Comparison of ENCODE assay signal across 17 cellular contexts in the genomic region with DNA sequence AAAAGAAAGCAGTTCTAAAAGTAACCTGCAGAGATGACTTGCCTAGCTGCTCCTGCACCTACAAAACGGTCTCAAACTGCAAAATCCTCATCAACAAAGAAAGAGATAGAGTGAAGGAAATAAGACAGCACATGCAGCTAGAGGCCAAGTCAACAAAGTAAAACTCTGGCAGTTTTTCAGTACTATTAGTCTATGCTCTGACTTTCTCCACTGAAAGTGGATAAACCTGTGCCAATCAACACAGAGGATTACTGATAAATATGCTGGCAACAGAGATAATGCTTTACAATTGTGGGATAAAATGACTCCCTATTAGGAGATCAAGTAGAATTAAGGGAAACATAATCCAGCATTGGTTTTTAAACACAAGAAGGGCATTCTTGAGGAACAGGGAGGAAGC. TPM values are rescaled to one million over a fixed set of nuclear protein-coding genes. Genes with fewer than 3 reads are reported as not detected.
DNase-seq lines count a peak whose midpoint lies in the region; ATAC-seq and TF ChIP-seq lines count a peak whose summit lies in the region.
"Had no signal": no experiment of that assay in that cellular context is flagged by ENCODE, and none has a peak within 500 bp of the region (broad histone marks: within the 10 kb centered on the region; RNA-seq: fewer than 3 reads in every experiment).

No MANE protein-coding gene starts in this region.

- peak overlapping the region in 33 of 59 donors; percentile 3 to 69 (median 35) for H3K27ac ChIP-seq in dorsolateral prefrontal cortex
- H3K27ac ChIP-seq: A549, C4-2B, GM23248 had no signal

- peaks cover 0 to 1% of the 10 kb centered on the region in 2 donors for H3K9me3 Mint-ChIP-seq in activated T-cell treated with anti-CD3 and anti-CD28 coated beads, Interleukin-2, amount 50 U/mL, for 72 hours
- H3K9me3 Mint-ChIP-seq: CD4-positive, alpha-beta memory T cell; H9; HFFc6 had no signal

- no peaks in the 10 kb centered on the region for H3K36me3 Mint-ChIP-seq in activated T-cell treated with anti-CD3 and anti-CD28 coated beads, Interleukin-2, amount 50 U/mL, for 72 hours (ENCODE audit: insufficient read depth in 2 of 2)
- H3K36me3 Mint-ChIP-seq: CD4-positive, alpha-beta memory T cell had no signal

- no peak overlapping the region for H3K4me2 ChIP-seq in Loucy (ENCODE audit: low read depth, low read length, poor library complexity, severe bottlenecking)
- H3K4me2 ChIP-seq: A549 had no signal

- H3K4me3 ChIP-seq in Loucy (ENCODE audit: low read length, poor library complexity, severe bottlenecking) (no peak overlapping the region), dorsolateral prefrontal cortex (no peak overlapping the region)
- H3K4me3 ChIP-seq: A549, GM23248 had no signal

- H3K9me3 ChIP-seq in Loucy (ENCODE audit: insufficient read depth, low read depth, low read length), result no peaks in the 10 kb centered on the region
- H3K9me3 ChIP-seq: BE2C had no signal

- H3K4me3 Mint-ChIP-seq in activated T-cell treated with anti-CD3 and anti-CD28 coated beads, Interleukin-2, amount 50 U/mL, for 72 hours, result no peak overlapping the region
- H3K4me3 Mint-ChIP-seq: CD4-positive, alpha-beta memory T cell; H9; HFFc6 had no signal

- TF ChIP-seq CTCF in Loucy (conservative IDR thresholded peaks at IDR 0.05; ENCODE audit: low read length), result no peak
- TF ChIP-seq CTCF in dorsolateral prefrontal cortex (IDR thresholded peaks at IDR 0.05 in 54 of 56, conservative IDR thresholded peaks at IDR 0.05 in 2 of 56; ENCODE audit: low read depth in 1 of 56, partially characterized antibody in 56 of 56), result no peak

- H3K27ac Mint-ChIP-seq in activated T-cell treated with anti-CD3 and anti-CD28 coated beads, Interleukin-2, amount 50 U/mL, for 72 hours, result no peak overlapping the region
- H3K27ac Mint-ChIP-seq: CD4-positive, alpha-beta memory T cell; HFFc6 had no signal

- H3F3A ChIP-seq in Loucy (ENCODE audit: low read depth), result no peaks in the 10 kb centered on the region

- H4K20me1 ChIP-seq in Loucy (ENCODE audit: insufficient read depth, low read length, poor library complexity, severe bottlenecking), result no peaks in the 10 kb centered on the region

- H3K79me2 ChIP-seq in Loucy (ENCODE audit: insufficient read depth, low read length), result no peaks in the 10 kb centered on the region

- H3K36me3 ChIP-seq in Loucy (ENCODE audit: insufficient read depth, low read length), result no peaks in the 10 kb centered on the region
- H3K36me3 ChIP-seq: BE2C had no signal

- no peaks in the 10 kb centered on the region for H3K4me1 ChIP-seq in Loucy (ENCODE audit: insufficient read depth, low read length, poor library complexity, severe bottlenecking)
- H3K4me1 ChIP-seq: A549, BE2C had no signal

- H2AFZ ChIP-seq in Loucy (ENCODE audit: low read length), result peak overlapping the region; percentile 68; the same call in 1 of the 2 replicates
- H2AFZ ChIP-seq: GM23248 had no signal

- DNase-seq in NCI-H82 treated with DMSO at 0.1 percent for 48 hours (lab: John Stamatoyannopoulos, UW; ENCODE audit: unreplicated experiment) (peak; percentile 76), dorsolateral prefrontal cortex (no peak)
- DNase-seq in activated T-cell treated with anti-CD3 and anti-CD28 coated beads, Interleukin-2, amount 50 U/mL, for 72 hours, result no peak
- DNase-seq: BE2C; CD4-positive, alpha-beta memory T cell; COR-L47; DMS53; GF-D8; GM23248; H9; HFFc6 had no signal

- no peaks in the 10 kb centered on the region for H3K9me2 ChIP-seq in Loucy (replicated peaks; ENCODE audit: low read depth, low read length)

- no peak overlapping the region for H3K9ac ChIP-seq in Loucy (ENCODE audit: low read depth, low read length, poor library complexity, severe bottlenecking)
- H3K9ac ChIP-seq: GM23248 had no signal

- no peaks in the 10 kb centered on the region for H3K4me1 Mint-ChIP-seq in activated T-cell treated with anti-CD3 and anti-CD28 coated beads, Interleukin-2, amount 50 U/mL, for 72 hours (ENCODE audit: low read depth)

- H3K27me3 Mint-ChIP-seq in activated T-cell treated with anti-CD3 and anti-CD28 coated beads, Interleukin-2, amount 50 U/mL, for 72 hours (ENCODE audit: low read depth), result no peaks in the 10 kb centered on the region

- intact Hi-C loops in dorsolateral prefrontal cortex (cut with DNase I), result no loop called here

- no peak for ATAC-seq in GM21619 (IDR thresholded peaks at IDR 0.05; ENCODE audit: unreplicated experiment)
- ATAC-seq in HG02870 (IDR thresholded peaks at IDR 0.05; ENCODE audit: unreplicated experiment), result no peak
- no peak for ATAC-seq in activated T-cell treated with anti-CD3 and anti-CD28 coated beads, Interleukin-2, amount 50 U/mL, for 72 hours (replicated peaks in 1 of 2)
- ATAC-seq: A549, HepG2 had no signal

- peaks cover 8% of the 10 kb centered on the region for H3K27me3 ChIP-seq in Loucy (ENCODE audit: insufficient read depth, low read length, poor library complexity, severe bottlenecking)
- no peaks in the 10 kb centered on the region for H3K27me3 ChIP-seq in dorsolateral prefrontal cortex
- H3K27me3 ChIP-seq: BE2C had no signal

RNA-seq across cellular contexts. Expression of gene KIAA0319, which starts 13.4 kb away (rescaled TPM):
- total RNA-seq in dorsolateral prefrontal cortex, result 10 to 100 TPM in 119 of 120 experiments, 1 to 10 TPM in 1; 9.2 to 37.7 (median 25.0) TPM
- total RNA-seq in activated T-cell treated with anti-CD3 and anti-CD28 coated beads, Interleukin-2, amount 50 U/mL, for 72 hours, result under 1 TPM; 0.14 TPM
- total RNA-seq: GM23248, HepG2 had no signal

RNA-seq across cellular contexts. Expression of gene TDP2, which starts 34.1 kb away (rescaled TPM):
- total RNA-seq in dorsolateral prefrontal cortex, result 10 to 100 TPM; 32.5 to 61.2 (median 49.0) TPM
- total RNA-seq in activated T-cell treated with anti-CD3 and anti-CD28 coated beads, Interleukin-2, amount 50 U/mL, for 72 hours, result 10 to 100 TPM; 58.3 to 62.9 TPM

RNA-seq across cellular contexts. Expression of gene ACOT13, which starts 34.3 kb away (rescaled TPM):
- 10 to 100 TPM; 13.5 to 34.9 (median 23.7) TPM for total RNA-seq in dorsolateral prefrontal cortex
- total RNA-seq in activated T-cell treated with anti-CD3 and anti-CD28 coated beads, Interleukin-2, amount 50 U/mL, for 72 hours, result 10 to 100 TPM; 26.5 to 26.9 TPM

Comparison
In these comparisons a context has a peak if more than half of its experiments do, and no peak if none do; other contexts are left out.
1. RNA of gene KIAA0319, which starts 13.4 kb away (total RNA-seq): 9.2 to 37.7 TPM in dorsolateral prefrontal cortex; 0.14 TPM in activated T-cell treated with anti-CD3 and anti-CD28 coated beads, Interleukin-2, amount 50 U/mL, for 72 hours; every median in the first group is over 4 times any median in the second.